ENCODE assay signal across 29 cellular contexts in the genomic region with DNA sequence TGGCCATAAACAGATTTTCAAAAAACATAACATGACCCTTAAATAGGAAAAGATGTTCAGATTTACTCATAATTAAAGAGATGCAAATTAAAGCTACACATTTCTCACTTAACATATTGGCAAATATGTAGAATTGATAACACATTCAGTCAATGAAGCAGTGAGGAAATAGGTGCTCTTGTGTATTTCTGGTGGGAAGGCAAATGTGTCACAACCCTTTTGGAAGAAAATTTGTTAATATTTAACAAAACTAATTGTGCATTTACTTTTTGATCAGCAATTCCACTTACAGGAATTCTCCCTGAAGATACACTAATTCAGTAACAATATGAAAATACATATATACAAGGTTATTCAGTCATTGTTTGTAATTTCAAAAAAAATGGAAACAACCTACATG.
"Had no signal": no experiment of that assay in that cellular context is flagged by ENCODE, and none has a peak within 500 bp of the region (broad histone marks: within the 10 kb centered on the region; RNA-seq: fewer than 3 reads in every experiment).

No MANE protein-coding gene starts in this region.

- FAIRE-seq: TTC549 had no signal

- H3K27me3 ChIP-seq: ascending aorta, cardiac muscle cell, MG63, SJCRH30 had no signal

- DNase-seq: activated CD4-positive, alpha-beta memory T cell treated with anti-CD3 and anti-CD28 coated beads for 36 hours; activated CD4-positive, alpha-beta T cell treated with anti-CD3 and anti-CD28 coated beads for 36 hours; activated CD4-positive, alpha-beta T cell treated with anti-CD3 and anti-CD28 coated beads, Interleukin-2, amount 50 U/mL, for 1 hour; activated CD8-positive, alpha-beta memory T cell treated with anti-CD3 and anti-CD28 coated beads, Interleukin-2, amount 50 U/mL, for 4 hours; activated effector memory CD4-positive, alpha-beta T cell treated with Interleukin-2 at 50 U/mL for 16 hours; activated naive CD4-positive, alpha-beta T cell; activated T-cell treated with anti-CD3 and anti-CD28 coated beads, Interleukin-2, amount 50 U/mL, for 48 hours; amniotic stem cell; Kasumi-1; KG1; MG63; NCI-H1048; NCI-H1105 treated with DMSO at 0.1 percent for 48 hours; NCI-H1436; NCI-H1694; NCI-H1930; NCI-H2081 treated with DMSO at 0.1 percent for 48 hours; NCI-H345; NCI-H524 treated with DMSO at 0.1 percent for 48 hours; SHP77; SJCRH30 had no signal

- H3K4me1 ChIP-seq: ascending aorta had no signal

- H3K27ac Mint-ChIP-seq: activated CD4-positive, alpha-beta memory T cell treated with anti-CD3 and anti-CD28 coated beads for 36 hours; activated CD4-positive, alpha-beta T cell treated with anti-CD3 and anti-CD28 coated beads for 36 hours; activated naive CD4-positive, alpha-beta T cell treated with anti-CD3 and anti-CD28 coated beads, Interleukin-2, amount 50 U/mL, for 72 hours; T-helper 2 cell treated with Interferon-gamma antibody and Interleukin-4, amounts not matched to agents 5 μg/mL and 100 μg/mL, for 36 hours had no signal

- H3K36me3 ChIP-seq: cardiac muscle cell, SJCRH30 had no signal

- H3K27ac ChIP-seq: ascending aorta, cardiac muscle cell, SJCRH30, SK-N-MC had no signal

- ATAC-seq: activated CD4-positive, alpha-beta T cell treated with anti-CD3 and anti-CD28 coated beads for 36 hours; activated CD4-positive, CD25-positive, alpha-beta regulatory T cell treated with anti-CD3 and anti-CD28 coated beads, Interleukin-2, amount 50 U/mL, for 24 hours; activated naive CD4-positive, alpha-beta T cell treated with anti-CD3 and anti-CD28 coated beads, Interleukin-2, amount 50 U/mL, for 72 hours; Panc1 had no signal

- H3K27me3 Mint-ChIP-seq: activated CD4-positive, alpha-beta memory T cell treated with anti-CD3 and anti-CD28 coated beads for 36 hours; activated CD4-positive, alpha-beta T cell treated with anti-CD3 and anti-CD28 coated beads for 36 hours had no signal

- H3K4me3 Mint-ChIP-seq: activated CD4-positive, alpha-beta memory T cell treated with anti-CD3 and anti-CD28 coated beads for 36 hours; activated CD4-positive, alpha-beta T cell treated with anti-CD3 and anti-CD28 coated beads for 36 hours; T-helper 2 cell treated with Interferon-gamma antibody and Interleukin-4, amounts not matched to agents 5 μg/mL and 100 μg/mL, for 36 hours had no signal

- H3K9me3 ChIP-seq: SJCRH30 had no signal

- H3K4me3 ChIP-seq: ascending aorta, cardiac muscle cell, MG63, SJCRH30, SK-N-MC had no signal
